In the genomic region with DNA sequence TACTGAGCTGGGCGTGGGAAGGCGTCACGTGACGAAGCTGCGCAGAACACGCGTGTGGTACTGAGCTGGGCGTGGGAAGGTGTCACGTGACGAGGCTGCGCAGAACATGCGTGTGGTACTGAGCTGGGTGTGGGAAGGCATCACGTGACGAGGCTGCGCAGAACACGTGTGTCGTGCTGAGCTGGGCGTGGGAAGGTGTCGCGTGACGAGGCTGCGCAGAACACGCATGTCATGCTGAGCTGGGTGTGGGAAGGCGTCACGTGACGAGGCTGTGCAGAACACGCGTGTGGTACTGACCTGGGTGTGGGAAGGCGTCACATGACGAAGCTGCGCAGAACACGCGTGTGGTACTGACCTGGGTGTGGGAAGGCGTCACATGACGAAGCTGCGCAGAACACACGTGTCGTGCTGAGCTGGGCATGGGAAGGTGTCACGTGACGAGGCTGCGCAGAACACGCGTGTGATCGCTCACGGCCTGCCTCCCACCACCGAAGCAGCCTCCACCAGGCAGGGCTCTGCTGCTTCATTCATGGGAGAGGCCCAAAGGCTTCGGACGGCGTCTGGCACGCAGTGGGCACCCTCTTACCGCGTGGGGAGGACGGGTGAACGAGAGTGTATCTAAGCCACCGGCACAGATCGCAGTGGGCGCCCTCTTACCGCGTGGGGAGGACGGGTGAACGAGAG, we compare ENCODE assay signal across 1 cellular context.
TF ChIP-seq lines count a peak whose summit lies in the region.

No MANE protein-coding gene starts in this region.

TF ChIP-seq in K562, 482 proteins besides CTCF, POLR2A, EP300 and RAD21 (continues in another document):
- TF ChIP-seq ZNF184 (CRISPR knock-in tag; IDR thresholded peaks at IDR 0.05) (no peak), NONO (IDR thresholded peaks at IDR 0.05; ENCODE audit: low read depth in 2 of 2, low read length in 1 of 2) (no peak), BHLHE40 (IDR thresholded peaks at IDR 0.05; ENCODE audit: low read length) (peak; percentile 32; the same call in 1 of the 2 replicates), USF1 (CRISPR knock-in tag; IDR thresholded peaks at IDR 0.05) (peak; percentile 75), SAFB2 (IDR thresholded peaks at IDR 0.05; ENCODE audit: borderline replicate concordance, low read depth, low read length, severe bottlenecking) (no peak), SIN3A (IDR thresholded peaks at IDR 0.05; ENCODE audit: borderline replicate concordance in 2 of 2, control insufficient read depth in 1 of 2, low read depth in 2 of 2, low read length in 2 of 2) (no peak), SAFB (IDR thresholded peaks at IDR 0.05; ENCODE audit: borderline replicate concordance, low read depth, low read length) (0 out of 2 replicates have a peak, but pooled peaks have one; percentile 43), ZBTB33 (CRISPR knock-in tag; IDR thresholded peaks at IDR 0.05) (no peak), RAD51 (IDR thresholded peaks at IDR 0.05; ENCODE audit: borderline replicate concordance, low read depth) (peak; percentile 40; the same call in 1 of the 2 replicates), KLF16 (IDR thresholded peaks at IDR 0.05) (no peak), PREB (CRISPR knock-in tag; IDR thresholded peaks at IDR 0.05) (no peak), ZNF668 (CRISPR knock-in tag; IDR thresholded peaks at IDR 0.05) (no peak), MAX (CRISPR knock-in tag; IDR thresholded peaks at IDR 0.05) (peak; percentile 25; the same call in 1 of the 2 replicates)
- TF ChIP-seq, protein P1, sequence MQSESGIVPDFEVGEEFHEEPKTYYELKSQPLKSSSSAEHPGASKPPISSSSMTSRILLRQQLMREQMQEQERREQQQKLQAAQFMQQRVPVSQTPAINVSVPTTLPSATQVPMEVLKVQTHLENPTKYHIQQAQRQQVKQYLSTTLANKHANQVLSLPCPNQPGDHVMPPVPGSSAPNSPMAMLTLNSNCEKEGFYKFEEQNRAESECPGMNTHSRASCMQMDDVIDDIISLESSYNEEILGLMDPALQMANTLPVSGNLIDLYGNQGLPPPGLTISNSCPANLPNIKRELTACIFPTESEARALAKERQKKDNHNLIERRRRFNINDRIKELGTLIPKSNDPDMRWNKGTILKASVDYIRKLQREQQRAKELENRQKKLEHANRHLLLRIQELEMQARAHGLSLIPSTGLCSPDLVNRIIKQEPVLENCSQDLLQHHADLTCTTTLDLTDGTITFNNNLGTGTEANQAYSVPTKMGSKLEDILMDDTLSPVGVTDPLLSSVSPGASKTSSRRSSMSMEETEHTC (IDR thresholded peaks at IDR 0.05) = no peak
- TF ChIP-seq, protein P2, sequence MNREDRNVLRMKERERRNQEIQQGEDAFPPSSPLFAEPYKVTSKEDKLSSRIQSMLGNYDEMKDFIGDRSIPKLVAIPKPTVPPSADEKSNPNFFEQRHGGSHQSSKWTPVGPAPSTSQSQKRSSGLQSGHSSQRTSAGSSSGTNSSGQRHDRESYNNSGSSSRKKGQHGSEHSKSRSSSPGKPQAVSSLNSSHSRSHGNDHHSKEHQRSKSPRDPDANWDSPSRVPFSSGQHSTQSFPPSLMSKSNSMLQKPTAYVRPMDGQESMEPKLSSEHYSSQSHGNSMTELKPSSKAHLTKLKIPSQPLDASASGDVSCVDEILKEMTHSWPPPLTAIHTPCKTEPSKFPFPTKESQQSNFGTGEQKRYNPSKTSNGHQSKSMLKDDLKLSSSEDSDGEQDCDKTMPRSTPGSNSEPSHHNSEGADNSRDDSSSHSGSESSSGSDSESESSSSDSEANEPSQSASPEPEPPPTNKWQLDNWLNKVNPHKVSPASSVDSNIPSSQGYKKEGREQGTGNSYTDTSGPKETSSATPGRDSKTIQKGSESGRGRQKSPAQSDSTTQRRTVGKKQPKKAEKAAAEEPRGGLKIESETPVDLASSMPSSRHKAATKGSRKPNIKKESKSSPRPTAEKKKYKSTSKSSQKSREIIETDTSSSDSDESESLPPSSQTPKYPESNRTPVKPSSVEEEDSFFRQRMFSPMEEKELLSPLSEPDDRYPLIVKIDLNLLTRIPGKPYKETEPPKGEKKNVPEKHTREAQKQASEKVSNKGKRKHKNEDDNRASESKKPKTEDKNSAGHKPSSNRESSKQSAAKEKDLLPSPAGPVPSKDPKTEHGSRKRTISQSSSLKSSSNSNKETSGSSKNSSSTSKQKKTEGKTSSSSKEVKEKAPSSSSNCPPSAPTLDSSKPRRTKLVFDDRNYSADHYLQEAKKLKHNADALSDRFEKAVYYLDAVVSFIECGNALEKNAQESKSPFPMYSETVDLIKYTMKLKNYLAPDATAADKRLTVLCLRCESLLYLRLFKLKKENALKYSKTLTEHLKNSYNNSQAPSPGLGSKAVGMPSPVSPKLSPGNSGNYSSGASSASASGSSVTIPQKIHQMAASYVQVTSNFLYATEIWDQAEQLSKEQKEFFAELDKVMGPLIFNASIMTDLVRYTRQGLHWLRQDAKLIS (CRISPR knock-in tag; IDR thresholded peaks at IDR 0.05) = no peak
- TF ChIP-seq, protein P3, sequence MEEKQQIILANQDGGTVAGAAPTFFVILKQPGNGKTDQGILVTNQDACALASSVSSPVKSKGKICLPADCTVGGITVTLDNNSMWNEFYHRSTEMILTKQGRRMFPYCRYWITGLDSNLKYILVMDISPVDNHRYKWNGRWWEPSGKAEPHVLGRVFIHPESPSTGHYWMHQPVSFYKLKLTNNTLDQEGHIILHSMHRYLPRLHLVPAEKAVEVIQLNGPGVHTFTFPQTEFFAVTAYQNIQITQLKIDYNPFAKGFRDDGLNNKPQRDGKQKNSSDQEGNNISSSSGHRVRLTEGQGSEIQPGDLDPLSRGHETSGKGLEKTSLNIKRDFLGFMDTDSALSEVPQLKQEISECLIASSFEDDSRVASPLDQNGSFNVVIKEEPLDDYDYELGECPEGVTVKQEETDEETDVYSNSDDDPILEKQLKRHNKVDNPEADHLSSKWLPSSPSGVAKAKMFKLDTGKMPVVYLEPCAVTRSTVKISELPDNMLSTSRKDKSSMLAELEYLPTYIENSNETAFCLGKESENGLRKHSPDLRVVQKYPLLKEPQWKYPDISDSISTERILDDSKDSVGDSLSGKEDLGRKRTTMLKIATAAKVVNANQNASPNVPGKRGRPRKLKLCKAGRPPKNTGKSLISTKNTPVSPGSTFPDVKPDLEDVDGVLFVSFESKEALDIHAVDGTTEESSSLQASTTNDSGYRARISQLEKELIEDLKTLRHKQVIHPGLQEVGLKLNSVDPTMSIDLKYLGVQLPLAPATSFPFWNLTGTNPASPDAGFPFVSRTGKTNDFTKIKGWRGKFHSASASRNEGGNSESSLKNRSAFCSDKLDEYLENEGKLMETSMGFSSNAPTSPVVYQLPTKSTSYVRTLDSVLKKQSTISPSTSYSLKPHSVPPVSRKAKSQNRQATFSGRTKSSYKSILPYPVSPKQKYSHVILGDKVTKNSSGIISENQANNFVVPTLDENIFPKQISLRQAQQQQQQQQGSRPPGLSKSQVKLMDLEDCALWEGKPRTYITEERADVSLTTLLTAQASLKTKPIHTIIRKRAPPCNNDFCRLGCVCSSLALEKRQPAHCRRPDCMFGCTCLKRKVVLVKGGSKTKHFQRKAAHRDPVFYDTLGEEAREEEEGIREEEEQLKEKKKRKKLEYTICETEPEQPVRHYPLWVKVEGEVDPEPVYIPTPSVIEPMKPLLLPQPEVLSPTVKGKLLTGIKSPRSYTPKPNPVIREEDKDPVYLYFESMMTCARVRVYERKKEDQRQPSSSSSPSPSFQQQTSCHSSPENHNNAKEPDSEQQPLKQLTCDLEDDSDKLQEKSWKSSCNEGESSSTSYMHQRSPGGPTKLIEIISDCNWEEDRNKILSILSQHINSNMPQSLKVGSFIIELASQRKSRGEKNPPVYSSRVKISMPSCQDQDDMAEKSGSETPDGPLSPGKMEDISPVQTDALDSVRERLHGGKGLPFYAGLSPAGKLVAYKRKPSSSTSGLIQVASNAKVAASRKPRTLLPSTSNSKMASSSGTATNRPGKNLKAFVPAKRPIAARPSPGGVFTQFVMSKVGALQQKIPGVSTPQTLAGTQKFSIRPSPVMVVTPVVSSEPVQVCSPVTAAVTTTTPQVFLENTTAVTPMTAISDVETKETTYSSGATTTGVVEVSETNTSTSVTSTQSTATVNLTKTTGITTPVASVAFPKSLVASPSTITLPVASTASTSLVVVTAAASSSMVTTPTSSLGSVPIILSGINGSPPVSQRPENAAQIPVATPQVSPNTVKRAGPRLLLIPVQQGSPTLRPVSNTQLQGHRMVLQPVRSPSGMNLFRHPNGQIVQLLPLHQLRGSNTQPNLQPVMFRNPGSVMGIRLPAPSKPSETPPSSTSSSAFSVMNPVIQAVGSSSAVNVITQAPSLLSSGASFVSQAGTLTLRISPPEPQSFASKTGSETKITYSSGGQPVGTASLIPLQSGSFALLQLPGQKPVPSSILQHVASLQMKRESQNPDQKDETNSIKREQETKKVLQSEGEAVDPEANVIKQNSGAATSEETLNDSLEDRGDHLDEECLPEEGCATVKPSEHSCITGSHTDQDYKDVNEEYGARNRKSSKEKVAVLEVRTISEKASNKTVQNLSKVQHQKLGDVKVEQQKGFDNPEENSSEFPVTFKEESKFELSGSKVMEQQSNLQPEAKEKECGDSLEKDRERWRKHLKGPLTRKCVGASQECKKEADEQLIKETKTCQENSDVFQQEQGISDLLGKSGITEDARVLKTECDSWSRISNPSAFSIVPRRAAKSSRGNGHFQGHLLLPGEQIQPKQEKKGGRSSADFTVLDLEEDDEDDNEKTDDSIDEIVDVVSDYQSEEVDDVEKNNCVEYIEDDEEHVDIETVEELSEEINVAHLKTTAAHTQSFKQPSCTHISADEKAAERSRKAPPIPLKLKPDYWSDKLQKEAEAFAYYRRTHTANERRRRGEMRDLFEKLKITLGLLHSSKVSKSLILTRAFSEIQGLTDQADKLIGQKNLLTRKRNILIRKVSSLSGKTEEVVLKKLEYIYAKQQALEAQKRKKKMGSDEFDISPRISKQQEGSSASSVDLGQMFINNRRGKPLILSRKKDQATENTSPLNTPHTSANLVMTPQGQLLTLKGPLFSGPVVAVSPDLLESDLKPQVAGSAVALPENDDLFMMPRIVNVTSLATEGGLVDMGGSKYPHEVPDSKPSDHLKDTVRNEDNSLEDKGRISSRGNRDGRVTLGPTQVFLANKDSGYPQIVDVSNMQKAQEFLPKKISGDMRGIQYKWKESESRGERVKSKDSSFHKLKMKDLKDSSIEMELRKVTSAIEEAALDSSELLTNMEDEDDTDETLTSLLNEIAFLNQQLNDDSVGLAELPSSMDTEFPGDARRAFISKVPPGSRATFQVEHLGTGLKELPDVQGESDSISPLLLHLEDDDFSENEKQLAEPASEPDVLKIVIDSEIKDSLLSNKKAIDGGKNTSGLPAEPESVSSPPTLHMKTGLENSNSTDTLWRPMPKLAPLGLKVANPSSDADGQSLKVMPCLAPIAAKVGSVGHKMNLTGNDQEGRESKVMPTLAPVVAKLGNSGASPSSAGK (IDR thresholded peaks at IDR 0.05) = no peak
- TF ChIP-seq, protein P4, sequence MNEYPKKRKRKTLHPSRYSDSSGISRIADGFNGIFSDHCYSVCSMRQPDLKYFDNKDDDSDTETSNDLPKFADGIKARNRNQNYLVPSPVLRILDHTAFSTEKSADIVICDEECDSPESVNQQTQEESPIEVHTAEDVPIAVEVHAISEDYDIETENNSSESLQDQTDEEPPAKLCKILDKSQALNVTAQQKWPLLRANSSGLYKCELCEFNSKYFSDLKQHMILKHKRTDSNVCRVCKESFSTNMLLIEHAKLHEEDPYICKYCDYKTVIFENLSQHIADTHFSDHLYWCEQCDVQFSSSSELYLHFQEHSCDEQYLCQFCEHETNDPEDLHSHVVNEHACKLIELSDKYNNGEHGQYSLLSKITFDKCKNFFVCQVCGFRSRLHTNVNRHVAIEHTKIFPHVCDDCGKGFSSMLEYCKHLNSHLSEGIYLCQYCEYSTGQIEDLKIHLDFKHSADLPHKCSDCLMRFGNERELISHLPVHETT (CRISPR knock-in tag; conservative IDR thresholded peaks at IDR 0.05 in 1 of 2, IDR thresholded peaks at IDR 0.05 in 1 of 2) = no peak
